Comparison of ENCODE assay signal across 8 cellular contexts in genomic region chr17:81510798-81511549, GRCh38. TPM values are rescaled to one million over a fixed set of nuclear protein-coding genes. Genes with fewer than 3 reads are reported as not detected.
DNase-seq lines count a peak whose midpoint lies in the region; ATAC-seq and TF ChIP-seq lines count a peak whose summit lies in the region.

No MANE protein-coding gene starts in this region.

- no peak for TF ChIP-seq EP300 in esophagus muscularis mucosa (IDR thresholded peaks at IDR 0.05)

- peaks cover 41% of the 10 kb centered on the region for H3K36me3 Mint-ChIP-seq in HFFc6 (ENCODE audit: low read depth)

- WGBS in esophagus muscularis mucosa: 2% methylated on average over 30 of the region's 46 CpGs

- no peak for TF ChIP-seq POLR2A in esophagus muscularis mucosa (IDR thresholded peaks at IDR 0.05; ENCODE audit: low read depth)

- peaks cover 31% of the 10 kb centered on the region for H3K9me3 Mint-ChIP-seq in HFFc6

- peak overlapping the region; percentile 88 to 94 (median 91) for H3K4me3 ChIP-seq in esophagus muscularis mucosa
- peak overlapping the region; percentile 87 for H3K4me3 ChIP-seq in neuron (ENCODE audit: low read length)

- H3K9me3 ChIP-seq in esophagus muscularis mucosa: no peaks in the 10 kb centered on the region
- H3K9me3 ChIP-seq in neuron (ENCODE audit: low read length): no peaks in the 10 kb centered on the region

- intact Hi-C loops in esophagus muscularis mucosa (cut with DNase I): loop anchor here (5.0 kb wide), 1 partner anchor 114 kb away; the partner anchor contains the start of gene BAHCC1

- peaks cover 13 to 45% (median 36%) of the 10 kb centered on the region in 4 donors for H3K4me1 ChIP-seq in esophagus muscularis mucosa
- peaks cover 16% of the 10 kb centered on the region for H3K4me1 ChIP-seq in neuron (ENCODE audit: insufficient read depth, low read length)

- H3K27ac Mint-ChIP-seq in HFFc6: peak overlapping the region; percentile 96

- peak overlapping the region; percentile 99 for H3K4me3 Mint-ChIP-seq in HFFc6

- H3K4me1 Mint-ChIP-seq in HFFc6 (ENCODE audit: low read depth): peaks cover 14% of the 10 kb centered on the region

- H3K27me3 Mint-ChIP-seq in HFFc6 (ENCODE audit: insufficient read depth): peaks cover 42% of the 10 kb centered on the region

- no peak overlapping the region for H2AFZ ChIP-seq in neuron (ENCODE audit: low read depth, low read length)

- DNase-seq in HFFc6 (peak; percentile 39), esophagus muscularis mucosa (ENCODE audit: extremely low spot score) (no peak), SKM-1 (lab: John Stamatoyannopoulos, UW; ENCODE audit: unreplicated experiment) (no peak), COLO829 (ENCODE audit: low spot score) (no peak), NCI-H524 (lab: John Stamatoyannopoulos, UW) (no peak)
- peak; percentile 38 for DNase-seq in activated CD4-positive, alpha-beta T cell treated with anti-CD3 and anti-CD28 coated beads, Interleukin-2, amount 50 U/mL, for 1 hour

- peak overlapping the region; percentile 100 for H3K27ac ChIP-seq in esophagus muscularis mucosa (replicated peaks in 1 of 4)

- no peak for ATAC-seq in HG02938 (IDR thresholded peaks at IDR 0.05; ENCODE audit: unreplicated experiment)

- H3K27me3 ChIP-seq in esophagus muscularis mucosa: no peaks in the 10 kb centered on the region
- no peaks in the 10 kb centered on the region for H3K27me3 ChIP-seq in neuron (ENCODE audit: insufficient read depth, low read length)

- H3K36me3 ChIP-seq in esophagus muscularis mucosa (peaks cover 30 to 43% (median 38%) of the 10 kb centered on the region in 4 donors), neuron (ENCODE audit: insufficient read depth, low read length) (peaks cover 36% of the 10 kb centered on the region)

- TF ChIP-seq CTCF in HFFc6 (IDR thresholded peaks at IDR 0.05): no peak
- TF ChIP-seq CTCF in esophagus muscularis mucosa (IDR thresholded peaks at IDR 0.05): no peak

RNA-seq across cellular contexts. Expression of gene ACTG1, which starts 1.6 kb away (rescaled TPM):
- over 10,000 TPM in 3 of 6 experiments, 1,000 to 10,000 TPM in 3; 7,891 to 11,135 (median 9,908) TPM for total RNA-seq in HFFc6 (2021; fragmentation: NEBNext Ultra II Directional; extraction: Animal tissue kit (Norgen Biotek cat#: 25700))
- total RNA-seq in esophagus muscularis mucosa: 1,000 to 10,000 TPM in 3 of 4 donors, 100 to 1,000 TPM in 1; 972 to 1,850 (median 1,126) TPM

RNA-seq across cellular contexts. Expression of gene FSCN2, which starts 17.2 kb away (rescaled TPM):
- total RNA-seq in HFFc6 (2021; fragmentation: NEBNext Ultra II Directional; extraction: Animal tissue kit (Norgen Biotek cat#: 25700)): 1 to 10 TPM in 3 of 6 experiments, under 1 TPM in 3; 0.71 to 1.4 (median 0.99) TPM
- total RNA-seq in esophagus muscularis mucosa: 1 to 10 TPM; 1.2 to 2.4 (median 1.7) TPM

RNA-seq across cellular contexts. Expression of gene FAAP100, which starts 41.2 kb away (rescaled TPM):
- 10 to 100 TPM; 21.9 to 27.7 (median 23.9) TPM for total RNA-seq in HFFc6 (2021; fragmentation: NEBNext Ultra II Directional; extraction: Animal tissue kit (Norgen Biotek cat#: 25700))
- 10 to 100 TPM; 13.7 to 33.3 (median 18.6) TPM for total RNA-seq in esophagus muscularis mucosa

Comparison
In these comparisons a context has a peak if more than half of its experiments do, and no peak if none do; other contexts are left out.
1. DNase-seq: peak in HFFc6 (single experiment) and activated CD4-positive, alpha-beta T cell treated with anti-CD3 and anti-CD28 coated beads, Interleukin-2, amount 50 U/mL, for 1 hour (single experiment); none in esophagus muscularis mucosa (single experiment), SKM-1 (single experiment), COLO829 (single experiment) and NCI-H524 (0 of 2).
2. RNA of gene ACTG1, which starts 1.6 kb away (total RNA-seq): 7,891 to 11,135 TPM in HFFc6; 972 to 1,850 TPM in esophagus muscularis mucosa; every median in the first group is over 4 times any median in the second.